ENCODE assay signal across 7 cellular contexts in genomic region chr12:56498126-56498902, GRCh38. TPM values are rescaled to one million over a fixed set of nuclear protein-coding genes. Genes with fewer than 3 reads are reported as not detected.
A peak's percentile ranks its signal among the peaks of the same experiment; 100 is the strongest.
DNase-seq lines count a peak whose midpoint lies in the region; ATAC-seq and TF ChIP-seq lines count a peak whose summit lies in the region.
"Not testable (repeated sequence)": the region's sequence is repeated elsewhere in the genome, so short reads cannot be mapped to it uniquely, and the experiment has no call there.
"Had no signal": no experiment of that assay in that cellular context is flagged by ENCODE, and none has a peak within 500 bp of the region (broad histone marks: within the 10 kb centered on the region; RNA-seq: fewer than 3 reads in every experiment).

No MANE protein-coding gene starts in this region.

- not testable (repeated sequence) for H3K9me3 ChIP-seq in HEK293 (ENCODE audit: control insufficient read depth, insufficient read depth, low read depth, low read length)

- POLR2A ChIA-PET in HEK293 (lab: Yijun Ruan, JAX), result not testable (repeated sequence)

- not testable (repeated sequence) for H3K4me3 ChIP-seq in HEK293 (ENCODE audit: low read depth, low read length)

- CTCF ChIA-PET in HEK293 (lab: Yijun Ruan, JAX), result interaction anchor here (0.7 kb wide), 1 partner anchor 607 kb away, joined by 3 read pairs; no protein-coding TSS in a partner anchor

- TF ChIP-seq CTCF in HEK293 (tag by site-specific recombination; IDR thresholded peaks at IDR 0.05), result not testable (repeated sequence)

- H3K36me3 ChIP-seq in HEK293 (ENCODE audit: control insufficient read depth in 2 of 2, insufficient read depth in 1 of 2, low read length in 2 of 2), result not testable (repeated sequence)

- not testable (repeated sequence) for H3K4me1 ChIP-seq in HEK293 (ENCODE audit: control insufficient read depth, insufficient read depth, low read length)

- DNase-seq in NCI-H146 (lab: John Stamatoyannopoulos, UW), result peak; percentile 92
- peak; percentile 52 for DNase-seq in NCI-H748 treated with DMSO at 0.1 percent for 48 hours (lab: John Stamatoyannopoulos, UW)
- peak; percentile 15 for DNase-seq in activated CD8-positive, alpha-beta memory T cell treated with anti-CD3 and anti-CD28 coated beads, Interleukin-2, amount 50 U/mL, for 48 hours
- not testable (repeated sequence) for DNase-seq in left lobe of liver (ENCODE audit: low spot score)

- ATAC-seq in left lobe of liver, result peak; percentile 79

- not testable (repeated sequence) for H3K27ac ChIP-seq in HEK293 (ENCODE audit: extremely low read depth, low read depth, low read length)

TF ChIP-seq in HEK293, 187 proteins besides CTCF, POLR2A, EP300 and RAD21:
- TF ChIP-seq ZIC2 (tag by site-specific recombination; IDR thresholded peaks at IDR 0.05) (peak; percentile 77), ZBTB8A (tag by site-specific recombination; IDR thresholded peaks at IDR 0.05) (peak; percentile 70)
TF ChIP-seq in HEK293: peak in this region for 2; not testable (repeated sequence) for 185.

RNA-seq across cellular contexts. Expression of gene GLS2, which starts 10.4 kb away (rescaled TPM):
- total RNA-seq in left lobe of liver, result 251 TPM
- total RNA-seq: SK-MEL-5 had no signal

RNA-seq across cellular contexts. Expression of gene RBMS2, which starts 23.3 kb away (rescaled TPM):
- 6.6 TPM for total RNA-seq in left lobe of liver

RNA-seq across cellular contexts. Expression of gene SPRYD4, which starts 29.9 kb away (rescaled TPM):
- total RNA-seq in left lobe of liver, result 9.4 TPM

RNA-seq across cellular contexts. Expression of gene MIP, which starts 43.9 kb away (rescaled TPM):
- 0.60 TPM for total RNA-seq in left lobe of liver
- total RNA-seq: CD8-positive, alpha-beta memory T cell; SK-MEL-5 had no signal

RNA-seq across cellular contexts. Expression of gene TIMELESS, which starts 49.1 kb away (rescaled TPM):
- 8.6 TPM for total RNA-seq in left lobe of liver
